ENCODE assay signal across 20 cellular contexts in the genomic region with DNA sequence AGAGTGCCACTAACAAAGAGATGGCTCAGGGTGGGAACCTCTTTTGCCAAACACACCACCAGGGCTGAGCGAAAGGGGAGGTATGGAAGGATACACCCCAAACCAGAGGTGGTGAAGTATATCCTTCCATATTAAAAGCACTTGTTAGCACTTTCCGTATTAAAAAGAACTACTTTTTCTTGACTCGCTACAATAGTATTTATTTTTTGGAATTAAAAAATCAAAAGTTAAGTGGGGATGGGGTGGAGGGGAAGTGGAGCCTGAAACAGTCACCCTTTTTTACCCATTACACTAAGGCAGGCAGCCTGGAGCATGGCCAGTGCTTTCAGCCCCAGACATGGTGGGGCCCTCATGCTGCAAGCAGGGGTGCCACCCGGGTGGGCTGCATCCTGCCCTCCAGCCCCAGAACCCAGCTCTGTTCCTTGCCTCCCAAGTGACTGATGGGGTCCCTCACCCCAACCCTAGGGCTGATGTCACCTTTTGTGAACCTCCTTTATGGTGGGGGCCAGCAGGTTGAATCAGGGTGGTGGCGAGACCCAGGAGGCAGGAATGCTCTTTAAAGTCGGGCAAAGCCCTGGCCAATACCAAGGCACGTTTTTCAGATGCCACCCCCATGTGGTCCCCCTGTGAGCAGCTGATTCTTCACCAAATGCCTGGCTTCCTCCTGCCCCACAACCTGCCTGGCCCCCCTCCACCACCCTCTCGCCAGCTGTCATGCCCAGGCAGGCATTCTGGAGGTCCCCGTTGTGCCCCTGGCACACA.
DNase-seq lines count a peak whose midpoint lies in the region; ATAC-seq lines count a peak whose summit lies in the region.
"Had no signal": no experiment of that assay in that cellular context is flagged by ENCODE, and none has a peak within 500 bp of the region (broad histone marks: within the 10 kb centered on the region; RNA-seq: fewer than 3 reads in every experiment).

No MANE protein-coding gene starts in this region.

- H3K4me2 ChIP-seq in BLaER1 treated with 17β-estradiol and CSF1 and Interleukin-3, amounts not matched to agents 10 nM and 100 nM = peak overlapping the region in 7 of 11 experiments; percentile 28 to 91 (median 81); a peak in 10 of 22 replicates

- H3K9me3 ChIP-seq in BLaER1 treated with 17β-estradiol and CSF1 and Interleukin-3, amounts not matched to agents 10 nM and 100 nM (replicated peaks in 1 of 11) = no peaks in the 10 kb centered on the region
- H3K9me3 ChIP-seq: body of pancreas, MG63 had no signal

- peaks cover 15 to 76% (median 72%) of the 10 kb centered on the region in 10 experiments for H3K4me1 ChIP-seq in BLaER1 treated with 17β-estradiol and CSF1 and Interleukin-3, amounts not matched to agents 10 nM and 100 nM

- peaks cover 0 to 55% (median 6%) of the 10 kb centered on the region in 11 experiments; a peak in 8 of 22 replicates for H4K20me1 ChIP-seq in BLaER1 treated with 17β-estradiol and CSF1 and Interleukin-3, amounts not matched to agents 10 nM and 100 nM

- H3K4me3 ChIP-seq in BLaER1 treated with 17β-estradiol and CSF1 and Interleukin-3, amounts not matched to agents 10 nM and 100 nM = no peak overlapping the region
- H3K4me3 ChIP-seq: body of pancreas, lung, MG63, skin epidermis had no signal

- H3K27ac ChIP-seq in BLaER1 treated with 17β-estradiol and CSF1 and Interleukin-3, amounts not matched to agents 10 nM and 100 nM = peak overlapping the region in 2 of 11 experiments; percentile 49 to 62; a peak in 4 of 22 replicates
- peak overlapping the region; percentile 96 for H3K27ac ChIP-seq in layer of hippocampus (ENCODE audit: low read depth, low read length)
- H3K27ac ChIP-seq in substantia nigra (ENCODE audit: low read depth, low read length, poor library complexity, severe bottlenecking) = peak overlapping the region; percentile 99
- H3K27ac ChIP-seq: body of pancreas had no signal

- H3K27me3 ChIP-seq in BLaER1 treated with 17β-estradiol and CSF1 and Interleukin-3, amounts not matched to agents 10 nM and 100 nM = no peaks in the 10 kb centered on the region
- no peaks in the 10 kb centered on the region for H3K27me3 ChIP-seq in layer of hippocampus (ENCODE audit: control insufficient read depth, insufficient read depth, low read length)
- H3K27me3 ChIP-seq: body of pancreas, MG63 had no signal

- 0 out of 22 replicates have a peak overlapping the region, but pooled peaks of 3 of the 11 experiments have one; percentile 22 to 54 (median 28) for H3K9ac ChIP-seq in BLaER1 treated with 17β-estradiol and CSF1 and Interleukin-3, amounts not matched to agents 10 nM and 100 nM

- peaks cover 0 to 27% (median 13%) of the 10 kb centered on the region in 11 experiments; a peak in 15 of 22 replicates for H3K36me3 ChIP-seq in BLaER1 treated with 17β-estradiol and CSF1 and Interleukin-3, amounts not matched to agents 10 nM and 100 nM

- ATAC-seq in GM21390 (IDR thresholded peaks at IDR 0.05; ENCODE audit: unreplicated experiment) = no peak
- no peak for ATAC-seq in GM18502 (IDR thresholded peaks at IDR 0.05; ENCODE audit: poor library complexity, unreplicated experiment)
- ATAC-seq: activated CD8-positive, alpha-beta T cell treated with anti-CD3 and anti-CD28 coated beads, Interleukin-2, amount 10 ng/mL, durations not matched to agents 7 days and 5 days; body of pancreas; esophagus mucosa had no signal

- DNase-seq in NCI-H69 (lab: John Stamatoyannopoulos, UW) (peak; percentile 52), substantia nigra (lab: John Stamatoyannopoulos, UW) (peak in 6 of 49 donors; percentile 35 to 72 (median 55)), EL (no peak)
- DNase-seq: activated CD4-positive, CD25-positive, alpha-beta regulatory T cell treated with anti-CD3 and anti-CD28 coated beads, Interleukin-2, amount 50 U/mL, for 72 hours; activated CD8-positive, alpha-beta T cell treated with anti-CD3 and anti-CD28 coated beads, Interleukin-2, amount 10 ng/mL, durations not matched to agents 7 days and 5 days; activated effector memory CD4-positive, alpha-beta T cell treated with anti-CD3 and anti-CD28 coated beads, Interleukin-2, amount 50 U/mL, for 16 hours; islet precursor cell; MG63; NCI-H1417 treated with DMSO at 0.1 percent for 48 hours; NCI-H2107; NK-92 treated with Interleukin-12 subunit alpha and Interleukin-12 subunit beta, amount 100 ng/mL, for 24 hours; SHP77 treated with DMSO at 0.1 percent for 48 hours had no signal
